ENCODE assay signal across 9 cellular contexts in the genomic region with DNA sequence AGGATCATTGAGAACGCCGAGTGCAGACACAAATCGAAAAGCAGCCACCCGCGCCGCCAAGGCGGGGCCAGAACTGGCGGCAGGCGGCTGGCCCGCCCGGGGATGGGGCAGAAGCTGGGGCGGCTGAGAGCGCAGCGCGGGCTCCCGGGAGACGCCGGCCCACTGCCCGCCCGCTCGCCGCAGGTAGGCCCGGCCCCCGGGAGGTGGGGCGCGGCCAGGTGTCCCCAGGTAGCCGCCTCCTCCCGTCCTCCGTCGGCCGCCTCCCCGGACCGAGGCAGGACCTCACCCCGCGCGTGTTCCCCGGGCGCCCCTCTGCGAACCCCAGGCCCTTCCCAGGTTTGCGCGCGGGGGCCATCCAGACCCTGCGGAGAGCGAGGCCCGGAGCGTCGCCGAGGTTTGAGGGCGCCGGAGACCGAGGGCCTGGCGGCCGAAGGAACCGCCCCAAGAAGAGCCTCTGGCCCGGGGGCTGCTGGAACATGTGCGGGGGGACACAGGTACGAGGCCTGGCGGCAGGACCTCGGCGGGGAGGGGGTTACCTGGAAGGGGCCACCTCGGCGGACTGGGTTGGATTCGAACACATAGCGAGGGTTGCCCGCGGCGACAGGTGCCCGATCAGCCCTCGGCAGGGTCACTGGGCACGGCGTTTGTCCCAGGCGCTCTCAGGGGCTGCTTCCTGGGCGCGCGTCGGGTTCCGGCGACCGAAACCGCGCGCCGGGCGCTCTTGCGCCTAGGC. TPM values are rescaled to one million over a fixed set of nuclear protein-coding genes. Genes with fewer than 3 reads are reported as not detected.
A peak's percentile ranks its signal among the peaks of the same experiment; 100 is the strongest.
DNase-seq lines count a peak whose midpoint lies in the region; ATAC-seq, FAIRE-seq and TF ChIP-seq lines count a peak whose summit lies in the region.
"Had no signal": no experiment of that assay in that cellular context is flagged by ENCODE, and none has a peak within 500 bp of the region (broad histone marks: within the 10 kb centered on the region; RNA-seq: fewer than 3 reads in every experiment).

A gene (plus strand): TSS at position 248 of the 733 bp plus-strand sequence. CDS start 603 bp downstream, outside the sequence.

- no peak within 1 kb of the TSS for H3K4ac ChIP-seq in H1 (replicated peaks; ENCODE audit: insufficient read length, low read depth, low read length)

- H2BK12ac ChIP-seq in H1 (ENCODE audit: low read depth, low read length), result no peak within 1 kb of the TSS

- no peak within 1 kb of the TSS for H4K5ac ChIP-seq in H1 (ENCODE audit: insufficient read length, low read depth, low read length)

- no peaks in the 10 kb centered on the region for H4K20me1 ChIP-seq in GM23248 (ENCODE audit: insufficient read depth)
- H4K20me1 ChIP-seq in H1 (replicated peaks in 1 of 2; ENCODE audit: control insufficient read depth in 1 of 2, insufficient read depth in 2 of 2, low read length in 2 of 2), result no peaks in the 10 kb centered on the region

- 0 out of 3 replicates have a peak, but pooled peaks of 1 of the 2 experiments have one; percentile 18 for TF ChIP-seq POLR2A in H1 (IDR thresholded peaks at IDR 0.05; ENCODE audit: control extremely low read depth in 1 of 2, low read depth in 2 of 2, low read length in 2 of 2)

- H3K4me3 Mint-ChIP-seq in stimulated activated naive B cell treated with anti-CD40 and anti-IgM and Interleukin-4, amounts not matched to agents 10 μg/mL and 1 μg/mL and 100 μg/mL, for 72 hours, result peak within 1 kb of the TSS; percentile 94 to 98

- H4K8ac ChIP-seq in H1 (ENCODE audit: extremely low read depth, insufficient read depth, low read length), result peak within 1 kb of the TSS; percentile 97

- peak within 1 kb of the TSS; percentile 69 for H3K4me3 ChIP-seq in GM23248
- peak within 1 kb of the TSS; percentile 53 to 75 (median 70) for H3K4me3 ChIP-seq in H1 (ENCODE audit: extremely low read depth in 1 of 4, insufficient read depth in 2 of 4, low read depth in 3 of 4, low read length in 4 of 4)

- no peak within 1 kb of the TSS for H3K23ac ChIP-seq in H1 (ENCODE audit: insufficient read length)

- H3K79me2 ChIP-seq in GM23248 (ENCODE audit: insufficient read depth) (no peaks in the 10 kb centered on the region), H1 (ENCODE audit: control insufficient read depth in 1 of 2, insufficient read depth in 2 of 2, low read length in 2 of 2) (no peaks in the 10 kb centered on the region)

- no peak within 1 kb of the TSS for H2AK5ac ChIP-seq in H1 (ENCODE audit: low read depth, low read length)

- H3K18ac ChIP-seq in H1 (ENCODE audit: extremely low read depth, low read length), result peak within 1 kb of the TSS; percentile 38; the same call in 1 of the 2 replicates

- no peaks in the 10 kb centered on the region for H3K4me1 ChIP-seq in GM23248 (ENCODE audit: insufficient read depth)
- H3K4me1 ChIP-seq in H1 (replicated peaks in 1 of 4; ENCODE audit: control insufficient read depth in 3 of 4, insufficient read depth in 4 of 4, low read length in 3 of 4), result peaks cover 0 to 4% (median 0%) of the 10 kb centered on the region in 4 experiments; a peak in 1 of 7 replicates

- peaks cover 0 to 11% of the 10 kb centered on the region in 2 donors for H3K4me1 Mint-ChIP-seq in stimulated activated naive B cell treated with anti-CD40 and anti-IgM and Interleukin-4, amounts not matched to agents 10 μg/mL and 1 μg/mL and 100 μg/mL, for 72 hours

- H2AFZ ChIP-seq in GM23248, result peak within 1 kb of the TSS; percentile 78
- H2AFZ ChIP-seq in H1 (ENCODE audit: low read length), result peak within 1 kb of the TSS; percentile 79

- in situ Hi-C loops in GM23248 (cut with MboI), result no loop called here

- peak within 1 kb of the TSS; percentile 95 for H3K27ac Mint-ChIP-seq in stimulated activated naive B cell treated with anti-CD40 and anti-IgM and Interleukin-4, amounts not matched to agents 10 μg/mL and 1 μg/mL and 100 μg/mL, for 72 hours

- DNase-seq in NCI-H345 (lab: John Stamatoyannopoulos, UW) (peak; percentile 64), NCI-H345 treated with DMSO at 0.1 percent for 48 hours (lab: John Stamatoyannopoulos, UW; ENCODE audit: unreplicated experiment) (no peak), GM23248 (peak; percentile 76), UCSD-AML1 (lab: John Stamatoyannopoulos, UW; ENCODE audit: unreplicated experiment) (peak; percentile 59), H1 (ENCODE audit: low read depth in 1 of 2, low spot score in 2 of 2) (peak in 1 of 2 experiments; percentile 80), mesenteric fat pad (ENCODE audit: low spot score) (peak; percentile 92)
- DNase-seq in stimulated activated naive B cell treated with anti-CD40 and anti-IgM and Interleukin-4, amounts not matched to agents 10 μg/mL and 1 μg/mL and 100 μg/mL, for 72 hours, result peak; percentile 55

- no peaks in the 10 kb centered on the region for H3K79me1 ChIP-seq in H1 (ENCODE audit: low read depth, low read length)

- no peak for TF ChIP-seq CTCF in H1 (IDR thresholded peaks at IDR 0.05; ENCODE audit: control extremely low read depth in 1 of 3, insufficient read depth in 1 of 3, low read depth in 1 of 3, low read length in 3 of 3)

- 10 to 13% methylated on average over 45 to 61 of the region's 85 CpGs for WGBS in GM23248 (ENCODE audit: low coverage in 1 of 2, low lambda C conversion rate in 2 of 2, missing lambda C conversion rate in 2 of 2), 2 experiments
- 7% methylated on average over 60 of the region's 85 CpGs; no CpG with 5 or more reads in 1 of the 2 experiments for WGBS in H1 (ENCODE audit: extremely low coverage in 1 of 2, insufficient coverage in 1 of 2, insufficient read length in 1 of 2, insufficient replicate concordance in 2 of 2, low coverage in 1 of 2, low lambda C conversion rate in 2 of 2, missing lambda C conversion rate in 1 of 2), 2 experiments

- CTCF ChIA-PET in H1 (lab: Charles Lee; ENCODE audit: partially characterized antibody), result no interaction called here

- no peaks in the 10 kb centered on the region for H3K36me3 ChIP-seq in GM23248 (ENCODE audit: low read depth)
- no peaks in the 10 kb centered on the region for H3K36me3 ChIP-seq in KOPT-K1 (ENCODE audit: insufficient read depth, low read length)
- no peaks in the 10 kb centered on the region for H3K36me3 ChIP-seq in H1 (ENCODE audit: control insufficient read depth in 2 of 4, insufficient read depth in 4 of 4, low read length in 3 of 4)

- peak; percentile 88 to 89 for ATAC-seq in stimulated activated naive B cell treated with anti-CD40 and anti-IgM and Interleukin-4, amounts not matched to agents 10 μg/mL and 1 μg/mL and 100 μg/mL, for 72 hours (replicated peaks)

- H3K23me2 ChIP-seq in H1 (ENCODE audit: low read depth, low read length), result peaks cover 6% of the 10 kb centered on the region; the same call in 1 of the 2 replicates

- TF ChIP-seq RAD21 in H1 (IDR thresholded peaks at IDR 0.05 in 1 of 2, conservative IDR thresholded peaks at IDR 0.05 in 1 of 2; ENCODE audit: low read depth in 2 of 2, low read length in 2 of 2), result no peak

- H3K27me3 Mint-ChIP-seq in stimulated activated naive B cell treated with anti-CD40 and anti-IgM and Interleukin-4, amounts not matched to agents 10 μg/mL and 1 μg/mL and 100 μg/mL, for 72 hours, result peaks cover 10 to 15% of the 10 kb centered on the region in 2 donors

- H2BK15ac ChIP-seq in H1 (ENCODE audit: low read length), result no peak within 1 kb of the TSS

- H3K9ac ChIP-seq in GM23248, result peak within 1 kb of the TSS; percentile 47
- peak within 1 kb of the TSS; percentile 8 to 58 (median 50); a peak in 6 of 7 replicates for H3K9ac ChIP-seq in H1 (replicated peaks in 1 of 4; ENCODE audit: extremely low read depth in 1 of 4, low read depth in 3 of 4, low read length in 3 of 4)

- H2BK120ac ChIP-seq in H1 (replicated peaks; ENCODE audit: low read depth, low read length), result no peak within 1 kb of the TSS

- peak within 1 kb of the TSS; percentile 43 for H3K56ac ChIP-seq in H1 (replicated peaks; ENCODE audit: insufficient read length, low read depth, low read length)

- peak within 1 kb of the TSS; percentile 76 for H3K4me2 ChIP-seq in GM23248 (ENCODE audit: unreplicated experiment)
- H3K4me2 ChIP-seq in H1 (ENCODE audit: insufficient read depth in 1 of 2, low read depth in 2 of 2, low read length in 2 of 2), result peak within 1 kb of the TSS; percentile 68 to 92

- POLR2A ChIA-PET in H1 (lab: Charles Lee; ENCODE audit: partially characterized antibody), result interaction anchor here (1.6 kb wide), 1 partner anchor 9 kb away, joined by 5 read pairs; no protein-coding TSS in a partner anchor

- no peaks in the 10 kb centered on the region for H3K9me2 ChIP-seq in GM23248 (ENCODE audit: insufficient read depth)

- peaks cover 0 to 2% of the 10 kb centered on the region in 2 donors for H3K36me3 Mint-ChIP-seq in stimulated activated naive B cell treated with anti-CD40 and anti-IgM and Interleukin-4, amounts not matched to agents 10 μg/mL and 1 μg/mL and 100 μg/mL, for 72 hours

- H3K27me3 ChIP-seq in GM23248 (replicated peaks; ENCODE audit: insufficient read depth) (peaks cover 19% of the 10 kb centered on the region), H1 (replicated peaks in 1 of 4; ENCODE audit: control insufficient read depth in 3 of 4, extremely low read depth in 1 of 4, insufficient read depth in 3 of 4, low read length in 3 of 4) (peaks cover 0 to 8% (median 5%) of the 10 kb centered on the region in 4 experiments; a peak in 5 of 7 replicates)

- H3K14ac ChIP-seq in H1 (ENCODE audit: insufficient read length), result no peak within 1 kb of the TSS

- H3K27ac ChIP-seq in GM23248 (no peak within 1 kb of the TSS), KOPT-K1 (ENCODE audit: low read depth, low read length, poor library complexity, severe bottlenecking) (peak within 1 kb of the TSS; percentile 73), H1 (ENCODE audit: low read depth, low read length) (no peak within 1 kb of the TSS)

- no peaks in the 10 kb centered on the region for H3K9me3 Mint-ChIP-seq in stimulated activated naive B cell treated with anti-CD40 and anti-IgM and Interleukin-4, amounts not matched to agents 10 μg/mL and 1 μg/mL and 100 μg/mL, for 72 hours

- H2BK20ac ChIP-seq in H1 (ENCODE audit: low read length), result no peak within 1 kb of the TSS

- no peak for TF ChIP-seq EP300 in H1 (IDR thresholded peaks at IDR 0.05; ENCODE audit: borderline replicate concordance in 1 of 2, low read depth in 2 of 2, low read length in 2 of 2)

- H3K9me3 ChIP-seq in GM23248 (ENCODE audit: low read depth) (no peaks in the 10 kb centered on the region), KOPT-K1 (ENCODE audit: insufficient read depth, low read length, poor library complexity, severe bottlenecking) (no peaks in the 10 kb centered on the region), H1 (ENCODE audit: insufficient read depth in 2 of 2, low read depth in 1 of 2, low read length in 1 of 2) (no peaks in the 10 kb centered on the region)

- no peaks in the 10 kb centered on the region for H3F3A ChIP-seq in GM23248 (ENCODE audit: insufficient read depth)

- no peak within 1 kb of the TSS for H2BK5ac ChIP-seq in H1 (ENCODE audit: low read depth, low read length)

- FAIRE-seq in H1 (lab: Jason Lieb, UNC), result no peak
- FAIRE-seq: G401.6 had no signal

- H4K91ac ChIP-seq in H1 (replicated peaks; ENCODE audit: insufficient read length, low read length), result peak within 1 kb of the TSS; percentile 14

RNA-seq across cellular contexts. Expression of the gene that starts here (rescaled TPM):
- total RNA-seq in GM23248 (2014; rRNA removed; shearing (Covaris generic)), result not detected in 2 replicates
- polyA plus RNA-seq in GM23248 (2016; fragmentation: Nextera tagmentation; extraction: Ambion mirVana) (not detected in 2 replicates), H1 (2011; rRNA removed) (0.50 and 0.65 TPM in 2 replicates)
- total RNA-seq in H1 (2021; fragmentation: NEBNext Ultra II Directional; extraction: Animal tissue kit (Norgen Biotek cat#: 25700)), result 1.3 and 1.7 TPM in 2 replicates
- polyA plus RNA-seq in H1 (2011; cell fraction: cytosol; rRNA removed), result 0.54 TPM
- 0.60 TPM for polyA plus RNA-seq in H1 (2011; cell fraction: nucleus; rRNA removed)
- polyA plus RNA-seq in H1 (2012, experiment 1 of 2), result 0.55 to 0.99 TPM (median 0.66 TPM) in 4 replicates
- 0.34 TPM for polyA plus RNA-seq in H1 (2012, experiment 2 of 2)
- 1.0 TPM for polyA plus RNA-seq in H1 (2013, experiment 1 of 2)
- 1.2 TPM for polyA plus RNA-seq in H1 (2013, experiment 2 of 2)
- polyA minus RNA-seq in H1 (2011; rRNA and poly(A)+ RNA removed), result 0.85 and 0.88 TPM in 2 replicates
- polyA minus RNA-seq in H1 (2011; cell fraction: cytosol; rRNA and poly(A)+ RNA removed), result 0.95 TPM
- 1.6 TPM for polyA minus RNA-seq in H1 (2011; cell fraction: nucleus; rRNA and poly(A)+ RNA removed)
- 0.84 TPM for total RNA-seq in mesenteric fat pad

Comparison
In these comparisons a context has a peak if more than half of its experiments do, and no peak if none do; other contexts are left out.
1. Peak in DNase-seq, H3K4me3 ChIP-seq, H3K9ac ChIP-seq and H3K4me2 ChIP-seq in GM23248; RNA of the gene not detected or under 1 TPM.
2. Peak in DNase-seq in mesenteric fat pad; RNA of the gene not detected or under 1 TPM.